ENCODE assay signal across 8 cellular contexts in the genomic region with DNA sequence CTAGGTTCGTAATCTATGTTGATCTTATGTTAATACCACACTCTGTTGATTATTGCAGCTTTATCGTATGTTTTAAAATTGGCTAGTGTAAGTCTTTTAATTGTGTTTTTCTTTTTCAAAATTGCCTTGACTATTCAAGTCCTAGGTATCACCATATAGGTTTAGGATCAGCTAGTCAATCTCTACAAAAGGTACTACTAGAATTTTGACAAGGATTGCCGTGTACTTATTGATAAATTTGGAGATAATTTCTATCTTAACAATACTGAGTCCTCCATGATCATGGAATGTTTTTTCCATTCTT.
DNase-seq lines count a peak whose midpoint lies in the region; ATAC-seq, FAIRE-seq and TF ChIP-seq lines count a peak whose summit lies in the region.

No MANE protein-coding gene starts in this region.

- SMC1A ChIA-PET in GM12878 (lab: Charles Lee; ENCODE audit: uncharacterized antibody, unreplicated experiment), result no interaction called here

- H3K27ac ChIP-seq in GM12878 (ENCODE audit: control insufficient read depth, insufficient read depth) (no peak overlapping the region), mesodermal cell (ENCODE audit: low read depth, low read length, severe bottlenecking) (peak overlapping the region; percentile 85), transverse colon (peak overlapping the region; percentile 68 to 87 (median 82))

- ATAC-seq in GM12878, result no peak

- H3K4me1 ChIP-seq in GM12878 (ENCODE audit: control insufficient read depth, insufficient read depth, low read length) (no peaks in the 10 kb centered on the region), mesodermal cell (ENCODE audit: control insufficient read depth, insufficient read depth, low read length, poor library complexity, severe bottlenecking) (peaks cover 5% of the 10 kb centered on the region), transverse colon (peaks cover 0 to 6% (median 0%) of the 10 kb centered on the region in 4 donors)

- H3K4me1 Mint-ChIP-seq in activated naive CD4-positive, alpha-beta T cell treated with anti-CD3 and anti-CD28 coated beads, Interleukin-2, amount 50 U/mL, for 24 hours, result peaks cover 10% of the 10 kb centered on the region

- peaks cover 0 to 5% of the 10 kb centered on the region in 2 experiments; a peak in 2 of 4 replicates for H3K27me3 ChIP-seq in GM12878 (replicated peaks in 1 of 2; ENCODE audit: control insufficient read depth in 2 of 2, insufficient read depth in 2 of 2, low read length in 1 of 2)
- peaks cover 73% of the 10 kb centered on the region for H3K27me3 ChIP-seq in transverse colon

- no peak for TF ChIP-seq POLR2A in GM12878 (IDR thresholded peaks at IDR 0.05; ENCODE audit: low read depth, low read length)
- no peak for TF ChIP-seq POLR2A in transverse colon (IDR thresholded peaks at IDR 0.05)

- no peaks in the 10 kb centered on the region for H4K20me1 ChIP-seq in GM12878 (ENCODE audit: control insufficient read depth, insufficient read depth)

- FAIRE-seq in GM12878 (lab: Jason Lieb, UNC), result no peak

- H3K4me3 Mint-ChIP-seq in activated naive CD4-positive, alpha-beta T cell treated with anti-CD3 and anti-CD28 coated beads, Interleukin-2, amount 50 U/mL, for 24 hours, result peak overlapping the region; percentile 90

- in situ Hi-C loops in GM12878 (cut with MboI) (no loop called here), transverse colon (cut with MboI; ENCODE audit: low pct_ligation_motif_present in 1 of 4, low pct_unique_long_range_greater_than_20kb in 1 of 4, low sequenced_read_pairs in 3 of 4) (no loop called here)

- no TSS peak for BruUV-seq in GM12878 (replicated peaks; lab: Mats Ljungman, UMichigan)

- H3K4me2 ChIP-seq in GM12878 (ENCODE audit: control insufficient read depth, insufficient read depth), result peak overlapping the region; percentile 17; the same call in 1 of the 2 replicates

- H3K36me3 ChIP-seq in GM12878 (ENCODE audit: control insufficient read depth in 2 of 2, insufficient read depth in 2 of 2, low read length in 1 of 2) (no peaks in the 10 kb centered on the region), mesodermal cell (ENCODE audit: control insufficient read depth, insufficient read depth, low read length) (no peaks in the 10 kb centered on the region), transverse colon (no peaks in the 10 kb centered on the region)

- no peak overlapping the region for H3K9ac ChIP-seq in GM12878 (ENCODE audit: control insufficient read depth, insufficient read depth, low read length)

- no peak overlapping the region for H2AFZ ChIP-seq in GM12878 (ENCODE audit: control insufficient read depth, low read depth, low read length)

- H3K36me3 Mint-ChIP-seq in activated naive CD4-positive, alpha-beta T cell treated with anti-CD3 and anti-CD28 coated beads, Interleukin-2, amount 50 U/mL, for 24 hours, result no peaks in the 10 kb centered on the region

- CTCF ChIA-PET in GM12878 (lab: Yijun Ruan, JAX), result no interaction called here

- TF ChIP-seq EP300 in GM12878 (IDR thresholded peaks at IDR 0.05; ENCODE audit: borderline replicate concordance in 1 of 2, control insufficient read depth in 1 of 2, low read depth in 2 of 2, low read length in 2 of 2), result no peak
- TF ChIP-seq EP300 in transverse colon (IDR thresholded peaks at IDR 0.05; ENCODE audit: low read depth), result no peak

- RAD21 ChIA-PET in GM12878 (lab: Charles Lee; ENCODE audit: unreplicated experiment), result no interaction called here

- no peak overlapping the region for H3K27ac Mint-ChIP-seq in activated naive CD4-positive, alpha-beta T cell treated with anti-CD3 and anti-CD28 coated beads, Interleukin-2, amount 50 U/mL, for 24 hours

- 36% methylated on average over 3 of the region's 3 CpGs for WGBS in GM12878 (ENCODE audit: insufficient coverage, insufficient replicate concordance, low lambda C conversion rate, missing lambda C conversion rate)
- WGBS in mesodermal cell (ENCODE audit: insufficient coverage in 2 of 2), 2 experiments, result no CpG with 5 or more reads among the region's 3 CpGs
- WGBS in transverse colon (ENCODE audit: low coverage in 1 of 2), 2 donors, result 42 to 43% methylated on average over 3 of the region's 3 CpGs

- intact Hi-C loops in GM12878 (cut with micrococcal nuclease; ENCODE audit: unreplicated experiment), result loop anchor here (5.0 kb wide), 1 partner anchor 45 kb away; no protein-coding TSS in a partner anchor
- intact Hi-C loops in transverse colon (cut with DNase I; ENCODE audit: low total_unique reads), result no loop called here

- DNase-seq in activated naive CD4-positive, alpha-beta T cell treated with Interleukin-2 at 50 U/mL for 16 hours, result no peak
- DNase-seq in GM12878 (ENCODE audit: low read depth, low spot score) (no peak), transverse colon (no peak), hypothalamus (lab: John Stamatoyannopoulos, UW) (no peak), NCI-H82 (lab: John Stamatoyannopoulos, UW) (no peak)
- no peak for DNase-seq in stimulated activated CD4-positive, alpha-beta T cell treated with anti-CD3 and anti-CD28 coated beads, Interleukin-2, amount 100 ng/mL, for 24 hours

- POLR2A ChIA-PET in GM12878 (lab: Charles Lee), result no interaction called here

- no peaks in the 10 kb centered on the region for H3K9me3 ChIP-seq in GM12878 (replicated peaks; ENCODE audit: control insufficient read depth, insufficient read depth, low read length)
- H3K9me3 ChIP-seq in mesodermal cell (ENCODE audit: control insufficient read depth, low read length), result no peaks in the 10 kb centered on the region
- no peaks in the 10 kb centered on the region for H3K9me3 ChIP-seq in transverse colon

- H3K79me2 ChIP-seq in GM12878 (ENCODE audit: control insufficient read depth, insufficient read depth, low read length), result no peaks in the 10 kb centered on the region

- no peak for TF ChIP-seq RAD21 in GM12878 (IDR thresholded peaks at IDR 0.05; ENCODE audit: insufficient read depth, low read depth, low read length)

- peaks cover 59% of the 10 kb centered on the region for H3K27me3 Mint-ChIP-seq in activated naive CD4-positive, alpha-beta T cell treated with anti-CD3 and anti-CD28 coated beads, Interleukin-2, amount 50 U/mL, for 24 hours

- no peaks in the 10 kb centered on the region for H3K9me3 Mint-ChIP-seq in activated naive CD4-positive, alpha-beta T cell treated with anti-CD3 and anti-CD28 coated beads, Interleukin-2, amount 50 U/mL, for 24 hours

- TF ChIP-seq CTCF in GM12878 (IDR thresholded peaks at IDR 0.05 in 2 of 3, conservative IDR thresholded peaks at IDR 0.05 in 1 of 3; ENCODE audit: control insufficient read depth in 2 of 3, extremely low read depth in 1 of 3, insufficient read depth in 1 of 3, low read depth in 3 of 3, low read length in 3 of 3) (no peak), transverse colon (IDR thresholded peaks at IDR 0.05) (no peak)

- peak overlapping the region; percentile 47; the same call in 1 of the 2 replicates for H3K4me3 ChIP-seq in GM12878
- H3K4me3 ChIP-seq in mesodermal cell (ENCODE audit: extremely low read depth, insufficient read depth, low read length, poor library complexity, severe bottlenecking), result peak overlapping the region; percentile 49
- H3K4me3 ChIP-seq in transverse colon, result peak overlapping the region in 3 of 4 donors; percentile 43 to 66 (median 48)

TF ChIP-seq in GM12878, 131 proteins besides CTCF, POLR2A, EP300 and RAD21:
- TF ChIP-seq PBX3 (IDR thresholded peaks at IDR 0.05; ENCODE audit: insufficient replicate concordance, low read depth, low read length) (no peak), EZH2 (IDR thresholded peaks at IDR 0.05; ENCODE audit: borderline replicate concordance, control insufficient read depth, low read depth, low read length) (peak; percentile 51; the same call in 1 of the 2 replicates)
